Comparison of ENCODE assay signal across 14 cellular contexts in the genomic region with DNA sequence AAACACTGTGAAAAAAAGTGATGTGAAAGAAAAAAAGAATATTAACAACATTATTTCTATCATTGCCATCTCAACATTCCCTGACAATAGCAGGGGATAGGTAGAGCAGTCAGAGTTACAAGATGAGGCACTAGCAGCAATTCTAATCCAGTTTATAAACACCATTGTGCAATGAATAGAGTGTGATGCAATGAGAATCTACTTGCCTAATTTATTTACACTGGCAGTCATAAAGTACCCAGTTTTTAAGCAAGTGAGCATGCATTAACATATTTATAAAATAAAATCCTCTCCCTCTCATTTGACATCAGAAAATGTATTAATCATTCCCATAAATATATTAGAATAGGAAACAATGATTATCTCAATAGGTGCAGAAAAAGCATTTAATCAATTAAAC. TPM values are rescaled to one million over a fixed set of nuclear protein-coding genes. Genes with fewer than 3 reads are reported as not detected.
DNase-seq lines count a peak whose midpoint lies in the region; ATAC-seq, FAIRE-seq and TF ChIP-seq lines count a peak whose summit lies in the region.
"Had no signal": no experiment of that assay in that cellular context is flagged by ENCODE, and none has a peak within 500 bp of the region (broad histone marks: within the 10 kb centered on the region; RNA-seq: fewer than 3 reads in every experiment).

No MANE protein-coding gene starts in this region.

- no peak for TF ChIP-seq CTCF in Loucy (conservative IDR thresholded peaks at IDR 0.05; ENCODE audit: low read length)
- TF ChIP-seq CTCF in GM12878 (IDR thresholded peaks at IDR 0.05 in 2 of 3, conservative IDR thresholded peaks at IDR 0.05 in 1 of 3; ENCODE audit: control insufficient read depth in 2 of 3, extremely low read depth in 1 of 3, insufficient read depth in 1 of 3, low read depth in 3 of 3, low read length in 3 of 3), result no peak
- no peak for TF ChIP-seq CTCF in nephron (IDR thresholded peaks at IDR 0.05; ENCODE audit: unreplicated experiment in 3 of 3)
- no peak for TF ChIP-seq CTCF in gastroesophageal sphincter (IDR thresholded peaks at IDR 0.05)

- peak overlapping the region; percentile 69 for H3K4me2 ChIP-seq in Loucy (ENCODE audit: low read depth, low read length, poor library complexity, severe bottlenecking)
- peak overlapping the region; percentile 64 for H3K4me2 ChIP-seq in GM12878 (ENCODE audit: control insufficient read depth, insufficient read depth)

- no peaks in the 10 kb centered on the region for H3K36me3 Mint-ChIP-seq in nephron (ENCODE audit: low read depth)

- H4K20me1 ChIP-seq in Loucy (ENCODE audit: insufficient read depth, low read length, poor library complexity, severe bottlenecking) (peaks cover 4% of the 10 kb centered on the region), GM12878 (ENCODE audit: control insufficient read depth, insufficient read depth) (no peaks in the 10 kb centered on the region)

- DNase-seq in DMS153 (lab: John Stamatoyannopoulos, UW), result peak; percentile 6
- DNase-seq in DMS153 treated with DMSO at 0.1 percent for 48 hours (lab: John Stamatoyannopoulos, UW; ENCODE audit: unreplicated experiment), result no peak
- no peak for DNase-seq in GM12878 (ENCODE audit: low read depth, low spot score)
- no peak for DNase-seq in DMS 273 treated with DMSO at 0.1 percent for 48 hours (lab: John Stamatoyannopoulos, UW)
- DNase-seq in NCI-H226, result no peak
- DNase-seq: amniotic stem cell, NCI-H1694 treated with DMSO at 0.1 percent for 48 hours, small intestine, T1000, testis had no signal

- H2AFZ ChIP-seq in Loucy (ENCODE audit: low read length) (no peak overlapping the region), GM12878 (ENCODE audit: control insufficient read depth, low read depth, low read length) (no peak overlapping the region)

- POLR2A ChIA-PET in GM12878 (lab: Charles Lee), result no interaction called here

- intact Hi-C loops in GM12878 (cut with micrococcal nuclease; ENCODE audit: unreplicated experiment), result loop anchor here (5.0 kb wide), 2 partner anchors 947 to 1322 kb away; a partner anchor contains a TSS

- SMC1A ChIA-PET in GM12878 (lab: Charles Lee; ENCODE audit: uncharacterized antibody, unreplicated experiment), result no interaction called here

- peaks cover 11% of the 10 kb centered on the region for H3F3A ChIP-seq in Loucy (ENCODE audit: low read depth)

- H3K27ac Mint-ChIP-seq in nephron, result no peak overlapping the region

- peak overlapping the region; percentile 92 for H3K4me3 ChIP-seq in Loucy (ENCODE audit: low read length, poor library complexity, severe bottlenecking)
- H3K4me3 ChIP-seq in GM12878, result peak overlapping the region; percentile 92; the same call in 1 of the 2 replicates
- H3K4me3 ChIP-seq in gastroesophageal sphincter, result no peak overlapping the region
- H3K4me3 ChIP-seq: testis had no signal

- TF ChIP-seq POLR2A in GM12878 (IDR thresholded peaks at IDR 0.05; ENCODE audit: low read depth, low read length) (no peak), gastroesophageal sphincter (IDR thresholded peaks at IDR 0.05) (no peak)

- H3K4me1 ChIP-seq in Loucy (ENCODE audit: insufficient read depth, low read length, poor library complexity, severe bottlenecking) (peaks cover 58% of the 10 kb centered on the region), GM12878 (ENCODE audit: control insufficient read depth, insufficient read depth, low read length) (no peaks in the 10 kb centered on the region; the same call in 1 of the 2 replicates), gastroesophageal sphincter (peaks cover 4 to 39% (median 4%) of the 10 kb centered on the region in 3 donors)

- in situ Hi-C loops in GM12878 (cut with MboI), result loop anchor here (10.0 kb wide), 1 partner anchor 950 kb away; a partner anchor contains a TSS

- CTCF ChIA-PET in GM12878 (lab: Yijun Ruan, JAX), result no interaction called here

- H3K9me2 ChIP-seq in Loucy (replicated peaks; ENCODE audit: low read depth, low read length), result no peaks in the 10 kb centered on the region

- H3K36me3 ChIP-seq in Loucy (ENCODE audit: insufficient read depth, low read length) (no peaks in the 10 kb centered on the region), GM12878 (ENCODE audit: control insufficient read depth in 2 of 2, insufficient read depth in 2 of 2, low read length in 1 of 2) (no peaks in the 10 kb centered on the region), gastroesophageal sphincter (no peaks in the 10 kb centered on the region)

- no peak overlapping the region for H3K27ac ChIP-seq in GM12878 (ENCODE audit: control insufficient read depth, insufficient read depth)
- no peak overlapping the region for H3K27ac ChIP-seq in gastroesophageal sphincter
- H3K27ac ChIP-seq: 22Rv1, testis had no signal

- RAD21 ChIA-PET in GM12878 (lab: Charles Lee; ENCODE audit: unreplicated experiment), result no interaction called here

- H3K9ac ChIP-seq in Loucy (ENCODE audit: low read depth, low read length, poor library complexity, severe bottlenecking) (peak overlapping the region; percentile 92), GM12878 (ENCODE audit: control insufficient read depth, insufficient read depth, low read length) (no peak overlapping the region)

- H3K27me3 ChIP-seq in Loucy (ENCODE audit: insufficient read depth, low read length, poor library complexity, severe bottlenecking) (no peaks in the 10 kb centered on the region), GM12878 (replicated peaks in 1 of 2; ENCODE audit: control insufficient read depth in 2 of 2, insufficient read depth in 2 of 2, low read length in 1 of 2) (no peaks in the 10 kb centered on the region), gastroesophageal sphincter (no peaks in the 10 kb centered on the region)
- H3K27me3 ChIP-seq: testis had no signal

- FAIRE-seq in GM12878 (lab: Jason Lieb, UNC), result no peak
- FAIRE-seq: small intestine had no signal

- TF ChIP-seq EP300 in GM12878 (IDR thresholded peaks at IDR 0.05; ENCODE audit: borderline replicate concordance in 1 of 2, control insufficient read depth in 1 of 2, low read depth in 2 of 2, low read length in 2 of 2), result no peak
- no peak for TF ChIP-seq EP300 in gastroesophageal sphincter (IDR thresholded peaks at IDR 0.05)

- H3K9me3 ChIP-seq in Loucy (ENCODE audit: insufficient read depth, low read depth, low read length), result no peaks in the 10 kb centered on the region
- H3K9me3 ChIP-seq in GM12878 (replicated peaks; ENCODE audit: control insufficient read depth, insufficient read depth, low read length), result no peaks in the 10 kb centered on the region
- H3K9me3 ChIP-seq in gastroesophageal sphincter, result no peaks in the 10 kb centered on the region
- H3K9me3 ChIP-seq: testis had no signal

- no peak for TF ChIP-seq RAD21 in GM12878 (IDR thresholded peaks at IDR 0.05; ENCODE audit: insufficient read depth, low read depth, low read length)

- no peaks in the 10 kb centered on the region for H3K9me3 Mint-ChIP-seq in nephron

- no TSS peak for BruUV-seq in GM12878 (replicated peaks; lab: Mats Ljungman, UMichigan)

- H3K4me3 Mint-ChIP-seq in nephron, result peak overlapping the region in 2 of 3 experiments; percentile 96 to 98

- ATAC-seq in GM12878, result no peak
- no peak for ATAC-seq in gastroesophageal sphincter

- no peaks in the 10 kb centered on the region for H3K27me3 Mint-ChIP-seq in nephron (ENCODE audit: low read depth)

- peaks cover 29% of the 10 kb centered on the region for H3K4me1 Mint-ChIP-seq in nephron

- H3K79me2 ChIP-seq in Loucy (ENCODE audit: insufficient read depth, low read length) (peaks cover 56% of the 10 kb centered on the region), GM12878 (ENCODE audit: control insufficient read depth, insufficient read depth, low read length) (peaks cover 47% of the 10 kb centered on the region)

TF ChIP-seq in GM12878, 131 proteins besides CTCF, POLR2A, EP300 and RAD21 (continues in another document):
- no peak for TF ChIP-seq POLR2AphosphoS2 (IDR thresholded peaks at IDR 0.05; ENCODE audit: low read depth, low read length)
- TF ChIP-seq ZNF217 (IDR thresholded peaks at IDR 0.05), result no peak
- no peak for TF ChIP-seq LARP7 (IDR thresholded peaks at IDR 0.05)
- no peak for TF ChIP-seq RBBP5 (conservative IDR thresholded peaks at IDR 0.05)
- TF ChIP-seq KDM1A (IDR thresholded peaks at IDR 0.05; ENCODE audit: borderline replicate concordance), result no peak
- no peak for TF ChIP-seq SP1 (IDR thresholded peaks at IDR 0.05; ENCODE audit: low read depth, low read length)
- TF ChIP-seq ETV6 (conservative IDR thresholded peaks at IDR 0.05 in 1 of 2, IDR thresholded peaks at IDR 0.05 in 1 of 2; ENCODE audit: borderline replicate concordance in 1 of 2, low read depth in 1 of 2), result no peak
- no peak for TF ChIP-seq YBX1 (IDR thresholded peaks at IDR 0.05)
- no peak for TF ChIP-seq JUND (IDR thresholded peaks at IDR 0.05; ENCODE audit: low read depth, low read length)

RNA-seq across cellular contexts. Expression of a gene that starts 2.5 kb away (rescaled TPM):
- total RNA-seq in GM12878 (2013; cell fraction: nucleolus; rRNA removed), result 31.8 and 36.2 TPM in 2 replicates
- 9.4 and 13.0 TPM in 2 replicates for total RNA-seq in GM12878 (2014; rRNA removed)
- 13.3 and 14.9 TPM in 2 replicates for total RNA-seq in GM12878 (2014; rRNA removed; fragmentation: Illumina TruSeq; extraction: Trizol)
- 11.8 and 13.3 TPM in 2 replicates for total RNA-seq in GM12878 (2021)
- 2.8 TPM for polyA plus RNA-seq in GM12878 (2011; ENCODE audit: low read depth)
- polyA plus RNA-seq in GM12878 (2011; rRNA removed), result 16.4 and 25.8 TPM in 2 replicates
- 4.2 and 4.7 TPM in 2 replicates for polyA plus RNA-seq in GM12878 (2011; cell fraction: cytosol; rRNA removed)
- polyA plus RNA-seq in GM12878 (2011; cell fraction: nucleus; rRNA removed), result 5.8 and 7.3 TPM in 2 replicates
- polyA plus RNA-seq in GM12878 (2012), result 5.5 and 9.5 TPM in 2 replicates
- polyA plus RNA-seq in GM12878 (2014; fragmentation: Illumina TruSeq; extraction: Trizol), result 11.6 and 14.2 TPM in 2 replicates
- 1 to 10 TPM; 5.8 to 6.4 TPM for polyA plus RNA-seq in GM12878 (2014; fragmentation: Nextera tagmentation; extraction: Ambion mirVana)
- polyA plus RNA-seq in GM12878 (2014; rRNA removed), result 5.6 and 6.9 TPM in 2 replicates
- 10 to 100 TPM; 17.8 to 19.5 TPM for polyA plus RNA-seq in GM12878 (2016; fragmentation: Nextera tagmentation; extraction: Ambion mirVana)
- 6.7 and 12.0 TPM in 2 replicates for polyA minus RNA-seq in GM12878 (2011; rRNA and poly(A)+ RNA removed)
- 3.6 TPM in 2 replicates for polyA minus RNA-seq in GM12878 (2011; cell fraction: cytosol; rRNA and poly(A)+ RNA removed)
- 5.8 and 9.7 TPM in 2 replicates for polyA minus RNA-seq in GM12878 (2011; cell fraction: nucleus; rRNA and poly(A)+ RNA removed)
- total RNA-seq in gastroesophageal sphincter, result 10 to 100 TPM in 2 of 4 donors, 1 to 10 TPM in 2; 6.8 to 12.3 (median 10.1) TPM

Comparison
In these comparisons a context has a peak if more than half of its experiments do, and no peak if none do; other contexts are left out.
1. H3K4me3 ChIP-seq: peak in Loucy (single experiment) and GM12878 (single experiment); none in gastroesophageal sphincter (0 of 2).